Comparison of ENCODE assay signal across 15 cellular contexts in the genomic region with DNA sequence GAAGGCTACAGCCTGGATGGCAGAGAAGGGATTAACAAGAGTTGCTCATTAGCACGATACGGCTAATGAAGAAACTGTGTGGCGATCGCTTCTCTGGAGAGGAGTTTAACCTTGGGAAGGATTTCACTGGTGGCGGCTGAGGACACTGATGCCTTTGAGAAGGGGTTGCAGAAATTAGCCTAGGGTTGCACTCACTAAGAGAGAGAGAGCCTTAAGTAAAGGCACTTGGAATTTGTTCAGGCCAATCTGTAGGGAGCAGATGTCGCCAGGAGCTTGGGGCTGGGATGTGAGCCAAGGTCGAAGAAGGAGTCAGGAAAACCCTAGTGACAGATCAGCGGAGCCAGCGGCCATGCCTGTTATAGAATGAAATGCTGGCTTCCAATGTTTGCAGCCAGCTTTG. TPM values are rescaled to one million over a fixed set of nuclear protein-coding genes. Genes with fewer than 3 reads are reported as not detected.
A peak's percentile ranks its signal among the peaks of the same experiment; 100 is the strongest.
DNase-seq lines count a peak whose midpoint lies in the region; ATAC-seq and TF ChIP-seq lines count a peak whose summit lies in the region.
"Had no signal": no experiment of that assay in that cellular context is flagged by ENCODE, and none has a peak within 500 bp of the region (broad histone marks: within the 10 kb centered on the region; RNA-seq: fewer than 3 reads in every experiment).

No MANE protein-coding gene starts in this region.

- H3K9me3 ChIP-seq in ascending aorta, result no peaks in the 10 kb centered on the region

- TF ChIP-seq CTCF in AG10803 (conservative IDR thresholded peaks at IDR 0.05; ENCODE audit: low read length) (no peak), nephron (IDR thresholded peaks at IDR 0.05; ENCODE audit: unreplicated experiment in 3 of 3) (no peak), chondrocyte (IDR thresholded peaks at IDR 0.05) (no peak), ascending aorta (IDR thresholded peaks at IDR 0.05) (no peak)

- ATAC-seq in HG03354 (IDR thresholded peaks at IDR 0.05; ENCODE audit: poor library complexity, severe bottlenecking, unreplicated experiment), result no peak

- DNase-seq in AG10803 (ENCODE audit: low read depth) (peak; percentile 16), NCI-H524 (lab: John Stamatoyannopoulos, UW) (peak; percentile 90 to 92), chondrocyte (ENCODE audit: low spot score) (no peak), ascending aorta (ENCODE audit: low spot score in 2 of 2) (no peak), HPDE6-E6E7 (ENCODE audit: extremely low spot score) (no peak)
- DNase-seq: activated CD4-positive, alpha-beta memory T cell treated with anti-CD3 and anti-CD28 coated beads, Interleukin-2, amount 10 ng/mL, durations not matched to agents 7 days and 5 days; activated effector memory CD4-positive, alpha-beta T cell treated with Interleukin-2 at 50 U/mL for 16 hours; NCI-H1436; occipital lobe; T-helper 9 cell had no signal

- H3K4me1 ChIP-seq in ascending aorta, result no peaks in the 10 kb centered on the region

- no peaks in the 10 kb centered on the region for H3K36me3 ChIP-seq in ascending aorta

- H3K36me3 Mint-ChIP-seq in nephron (ENCODE audit: low read depth) (peaks cover 4% of the 10 kb centered on the region), chondrocyte (ENCODE audit: low read depth) (no peaks in the 10 kb centered on the region)
- H3K36me3 Mint-ChIP-seq: IgD-negative memory B cell had no signal

- peak overlapping the region; percentile 86 to 89 (median 87) for H3K27ac Mint-ChIP-seq in nephron
- no peak overlapping the region for H3K27ac Mint-ChIP-seq in chondrocyte (ENCODE audit: unreplicated experiment)
- H3K27ac Mint-ChIP-seq: activated CD4-positive, alpha-beta memory T cell treated with anti-CD3 and anti-CD28 coated beads, Interleukin-2, amount 10 ng/mL, durations not matched to agents 7 days and 5 days; IgD-negative memory B cell had no signal

- intact Hi-C loops in ascending aorta (cut with DNase I), result no loop called here

- H3K27me3 Mint-ChIP-seq in nephron (ENCODE audit: low read depth) (peaks cover 3% of the 10 kb centered on the region), chondrocyte (ENCODE audit: low read depth) (peaks cover 25% of the 10 kb centered on the region)
- H3K27me3 Mint-ChIP-seq: activated CD4-positive, alpha-beta memory T cell treated with anti-CD3 and anti-CD28 coated beads, Interleukin-2, amount 10 ng/mL, durations not matched to agents 7 days and 5 days had no signal

- H3K4me1 Mint-ChIP-seq in nephron, result peaks cover 53% of the 10 kb centered on the region
- no peaks in the 10 kb centered on the region for H3K4me1 Mint-ChIP-seq in chondrocyte (ENCODE audit: low read depth)
- H3K4me1 Mint-ChIP-seq: activated CD4-positive, alpha-beta memory T cell treated with anti-CD3 and anti-CD28 coated beads, Interleukin-2, amount 10 ng/mL, durations not matched to agents 7 days and 5 days had no signal

- H3K4me3 Mint-ChIP-seq in nephron (peak overlapping the region; percentile 16 to 24 (median 20)), chondrocyte (ENCODE audit: unreplicated experiment) (no peak overlapping the region)
- H3K4me3 Mint-ChIP-seq: activated CD4-positive, alpha-beta memory T cell treated with anti-CD3 and anti-CD28 coated beads, Interleukin-2, amount 10 ng/mL, durations not matched to agents 7 days and 5 days had no signal

- H3K4me3 ChIP-seq in AG10803 (ENCODE audit: low read length) (no peak overlapping the region), ascending aorta (no peak overlapping the region)
- H3K4me3 ChIP-seq: lung had no signal

- H3K27me3 ChIP-seq in ascending aorta, result no peaks in the 10 kb centered on the region

- H3K9me3 Mint-ChIP-seq in nephron, result peaks cover 6% of the 10 kb centered on the region
- H3K9me3 Mint-ChIP-seq in chondrocyte (ENCODE audit: low read depth), result no peaks in the 10 kb centered on the region
- H3K9me3 Mint-ChIP-seq: activated CD4-positive, alpha-beta memory T cell treated with anti-CD3 and anti-CD28 coated beads, Interleukin-2, amount 10 ng/mL, durations not matched to agents 7 days and 5 days had no signal

- H3K27ac ChIP-seq in cingulate gyrus (ENCODE audit: low read depth, low read length) (peak overlapping the region; percentile 29), ascending aorta (no peak overlapping the region)

RNA-seq across cellular contexts. Expression of a gene that starts 43.6 kb away (rescaled TPM):
- 80.6 to 82.3 TPM (median 81.3 TPM) in 3 replicates for total RNA-seq in chondrocyte
- 21.0 TPM for total RNA-seq in ascending aorta

Comparison
In these comparisons a context has a peak if more than half of its experiments do, and no peak if none do; other contexts are left out.
1. DNase-seq: peak in AG10803 (single experiment) and NCI-H524 (2 of 2); none in chondrocyte (single experiment), ascending aorta (0 of 2) and HPDE6-E6E7 (single experiment).